9 cellular contexts compared by ENCODE assay signal in the genomic region with DNA sequence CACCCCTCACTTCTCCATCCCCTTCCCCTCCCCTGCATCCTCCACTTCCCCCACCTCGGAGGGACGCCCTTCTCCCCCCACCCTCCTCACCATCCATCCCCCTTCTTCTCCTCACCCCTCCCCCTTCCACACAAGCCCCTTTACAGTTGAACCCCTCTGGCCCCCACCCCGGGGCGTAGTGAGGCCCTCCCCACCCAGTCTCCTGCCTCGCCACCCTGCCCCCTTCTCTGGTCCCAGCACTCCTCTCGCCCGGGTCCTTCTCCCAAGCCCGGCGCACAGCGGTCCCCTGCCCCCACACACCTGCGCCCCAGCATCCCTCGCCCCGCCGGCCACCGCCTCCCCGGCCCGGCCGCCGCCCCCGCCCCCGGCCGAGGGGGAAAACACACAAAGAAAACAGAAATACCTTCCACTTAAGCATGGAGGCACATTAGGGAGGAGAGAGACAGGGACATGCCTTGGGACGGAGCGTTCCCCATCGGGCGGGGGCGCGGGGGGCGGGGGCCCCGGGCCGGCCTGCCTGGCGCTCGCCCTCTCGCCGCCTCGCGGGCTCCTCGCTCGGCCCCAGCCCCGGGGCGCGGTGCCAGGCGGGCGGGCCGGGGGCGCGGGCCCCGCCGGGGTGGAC. TPM values are rescaled to one million over a fixed set of nuclear protein-coding genes. Genes with fewer than 3 reads are reported as not detected.
DNase-seq lines count a peak whose midpoint lies in the region; ATAC-seq and TF ChIP-seq lines count a peak whose summit lies in the region.
"Had no signal": no experiment of that assay in that cellular context is flagged by ENCODE, and none has a peak within 500 bp of the region (broad histone marks: within the 10 kb centered on the region; RNA-seq: fewer than 3 reads in every experiment).

No MANE protein-coding gene starts in this region.

- no peak overlapping the region for H3K27ac Mint-ChIP-seq in CD8-positive, alpha-beta T cell
- no peak overlapping the region for H3K27ac Mint-ChIP-seq in central memory CD8-positive, alpha-beta T cell (ENCODE audit: low read depth)
- H3K27ac Mint-ChIP-seq: stimulated activated naive CD8-positive, alpha-beta T cell treated with anti-CD3 and anti-CD28 coated beads, Interleukin-15, Interleukin-2, amounts not matched to agents 100 ng/mL and 50 ng/mL, for 24 hours had no signal

- no peak for TF ChIP-seq CTCF in CD8-positive, alpha-beta T cell (IDR thresholded peaks at IDR 0.05)
- no peak for TF ChIP-seq CTCF in neural cell (IDR thresholded peaks at IDR 0.05; ENCODE audit: poor library complexity, severe bottlenecking)

- H3K4me1 Mint-ChIP-seq in CD8-positive, alpha-beta T cell (ENCODE audit: low read depth): peaks cover 25% of the 10 kb centered on the region
- peaks cover 13% of the 10 kb centered on the region for H3K4me1 Mint-ChIP-seq in central memory CD8-positive, alpha-beta T cell

- H3K9me3 Mint-ChIP-seq in CD8-positive, alpha-beta T cell: no peaks in the 10 kb centered on the region
- H3K9me3 Mint-ChIP-seq in central memory CD8-positive, alpha-beta T cell: no peaks in the 10 kb centered on the region
- H3K9me3 Mint-ChIP-seq: stimulated activated naive CD8-positive, alpha-beta T cell treated with anti-CD3 and anti-CD28 coated beads, Interleukin-15, Interleukin-2, amounts not matched to agents 100 ng/mL and 50 ng/mL, for 24 hours had no signal

- H3K27me3 Mint-ChIP-seq in CD8-positive, alpha-beta T cell (ENCODE audit: low read depth): peaks cover 49% of the 10 kb centered on the region
- H3K27me3 Mint-ChIP-seq in central memory CD8-positive, alpha-beta T cell: peaks cover 71% of the 10 kb centered on the region

- no peaks in the 10 kb centered on the region for H3K36me3 Mint-ChIP-seq in CD8-positive, alpha-beta T cell
- peaks cover 8% of the 10 kb centered on the region for H3K36me3 Mint-ChIP-seq in central memory CD8-positive, alpha-beta T cell (ENCODE audit: insufficient read depth)

- CTCF ChIA-PET in CD8-positive, alpha-beta T cell (lab: Charles Lee): interaction anchor here (0.7 to 1.1 kb wide), 2 partner anchors 46 to 50 kb away, joined by 3 read pairs; no protein-coding TSS in a partner anchor

- H3K4me3 ChIP-seq in CD8-positive, alpha-beta T cell (ENCODE audit: low read depth, low read length): no peak overlapping the region
- peak overlapping the region; percentile 73 for H3K4me3 ChIP-seq in neural cell (ENCODE audit: low read length)

- no peak for ATAC-seq in CD8-positive, alpha-beta T cell
- ATAC-seq in central memory CD8-positive, alpha-beta T cell (replicated peaks; ENCODE audit: extremely low read depth, poor library complexity, severe bottlenecking): no peak

- intact Hi-C loops in CD8-positive, alpha-beta T cell (cut with DNase I, micrococcal nuclease): loop anchor here in 1 of 2 experiments (10.0 kb wide), 1 partner anchor 59 kb away; no protein-coding TSS in a partner anchor

- H3K4me1 ChIP-seq in CD8-positive, alpha-beta T cell (ENCODE audit: insufficient read depth, low read length): peaks cover 20% of the 10 kb centered on the region

- peak overlapping the region; percentile 62 for H3K4me2 ChIP-seq in neural cell (ENCODE audit: low read length)

- POLR2A ChIA-PET in CD8-positive, alpha-beta T cell (lab: Charles Lee): no interaction called here

- peaks cover 54% of the 10 kb centered on the region for H3K79me2 ChIP-seq in neural cell (replicated peaks; ENCODE audit: insufficient read depth, low read length)

- H3F3A ChIP-seq in neural cell (ENCODE audit: insufficient read depth, low read length, poor library complexity, severe bottlenecking): peaks cover 4% of the 10 kb centered on the region

- no peak overlapping the region for H2AFZ ChIP-seq in neural cell (ENCODE audit: low read depth, low read length)

- H3K27ac ChIP-seq in CD8-positive, alpha-beta T cell (ENCODE audit: low read depth, low read length): no peak overlapping the region
- peak overlapping the region; percentile 91 for H3K27ac ChIP-seq in neural cell (ENCODE audit: low read length)

- TF ChIP-seq EP300 in neural cell (conservative IDR thresholded peaks at IDR 0.05; ENCODE audit: poor library complexity, severe bottlenecking): no peak

- no peaks in the 10 kb centered on the region for H3K9me2 ChIP-seq in neural cell (ENCODE audit: insufficient read depth, low read length)

- peaks cover 38% of the 10 kb centered on the region for H3K27me3 ChIP-seq in CD8-positive, alpha-beta T cell (ENCODE audit: insufficient read depth, low read length)
- H3K27me3 ChIP-seq in neural cell (ENCODE audit: insufficient read depth, low read depth, low read length): no peaks in the 10 kb centered on the region

- no peak for TF ChIP-seq RAD21 in neural cell (conservative IDR thresholded peaks at IDR 0.05)

- no peak for DNase-seq in CD8-positive, alpha-beta T cell
- DNase-seq in HuH-7 (ENCODE audit: low spot score) (peak; percentile 46), LoVo (ENCODE audit: low spot score) (no peak), HPDE6-E6E7 (ENCODE audit: extremely low spot score) (no peak), foreskin melanocyte (no peak)
- DNase-seq in central memory CD8-positive, alpha-beta T cell (ENCODE audit: low spot score in 2 of 2): no peak
- no peak for DNase-seq in stimulated activated CD4-positive, alpha-beta T cell treated with anti-CD3 and anti-CD28 coated beads, Interleukin-1b, Interleukin-23, amount 100 ng/mL, for 48 hours

- no peaks in the 10 kb centered on the region for H3K9me3 ChIP-seq in CD8-positive, alpha-beta T cell (ENCODE audit: low read length)
- H3K9me3 ChIP-seq in neural cell (ENCODE audit: low read length): no peaks in the 10 kb centered on the region

- H3K9ac ChIP-seq in neural cell (ENCODE audit: low read length): peak overlapping the region; percentile 87

- H3K36me3 ChIP-seq in CD8-positive, alpha-beta T cell (ENCODE audit: insufficient read depth, low read length): no peaks in the 10 kb centered on the region
- no peaks in the 10 kb centered on the region for H3K36me3 ChIP-seq in neural cell (ENCODE audit: insufficient read depth, low read length)

- H4K20me1 ChIP-seq in neural cell (ENCODE audit: insufficient read depth): peaks cover 2% of the 10 kb centered on the region

- peak overlapping the region; percentile 61 for H3K4me3 Mint-ChIP-seq in CD8-positive, alpha-beta T cell
- peak overlapping the region; percentile 75 for H3K4me3 Mint-ChIP-seq in central memory CD8-positive, alpha-beta T cell

TF ChIP-seq in neural cell, 6 proteins besides CTCF, POLR2A, EP300 and RAD21:
- TF ChIP-seq REST (IDR thresholded peaks at IDR 0.05; ENCODE audit: borderline replicate concordance) (no peak), TAF1 (IDR thresholded peaks at IDR 0.05; ENCODE audit: low read depth) (no peak), SMC3 (conservative IDR thresholded peaks at IDR 0.05; ENCODE audit: poor library complexity) (no peak), POLR2AphosphoS5 (IDR thresholded peaks at IDR 0.05) (no peak), EZH2 (IDR thresholded peaks at IDR 0.05; ENCODE audit: borderline replicate concordance, insufficient read depth, low read length, poor library complexity, severe bottlenecking) (no peak), MXI1 (conservative IDR thresholded peaks at IDR 0.05; ENCODE audit: poor library complexity, severe bottlenecking) (no peak)

RNA-seq across cellular contexts. Expression of gene SRCIN1, which starts 0.4 kb away (rescaled TPM):
- under 1 TPM; 0.47 to 0.52 TPM for total RNA-seq in CD8-positive, alpha-beta T cell
- 18.0 and 22.8 TPM in 2 replicates for polyA plus RNA-seq in neural cell
- 52.8 and 59.2 TPM in 2 replicates for polyA minus RNA-seq in neural cell
